ENCODE assay signal across 14 cellular contexts in genomic region chr2:57809230-57809629, GRCh38.
A peak's percentile ranks its signal among the peaks of the same experiment; 100 is the strongest.
DNase-seq lines count a peak whose midpoint lies in the region; ATAC-seq and TF ChIP-seq lines count a peak whose summit lies in the region.
"Had no signal": no experiment of that assay in that cellular context is flagged by ENCODE, and none has a peak within 500 bp of the region (broad histone marks: within the 10 kb centered on the region; RNA-seq: fewer than 3 reads in every experiment).

No MANE protein-coding gene starts in this region.

- H3K36me3 Mint-ChIP-seq in activated CD4-positive, alpha-beta T cell treated with anti-CD3 and anti-CD28 coated beads for 36 hours (ENCODE audit: low read depth): no peaks in the 10 kb centered on the region
- H3K36me3 Mint-ChIP-seq in T-cell: no peaks in the 10 kb centered on the region

- H3K36me3 ChIP-seq in brain microvascular endothelial cell (replicated peaks): no peaks in the 10 kb centered on the region

- H3K27me3 ChIP-seq in brain microvascular endothelial cell (replicated peaks): no peaks in the 10 kb centered on the region

- H3K4me3 ChIP-seq in brain microvascular endothelial cell (ENCODE audit: low read depth, low read length): no peak overlapping the region

- no peaks in the 10 kb centered on the region for H3K4me1 Mint-ChIP-seq in activated CD4-positive, alpha-beta T cell treated with anti-CD3 and anti-CD28 coated beads for 36 hours
- H3K4me1 Mint-ChIP-seq in T-cell: no peaks in the 10 kb centered on the region

- peak; percentile 23 for ATAC-seq in activated CD4-positive, alpha-beta T cell treated with anti-CD3 and anti-CD28 coated beads for 36 hours
- peak; percentile 98 for ATAC-seq in GM21717 (IDR thresholded peaks at IDR 0.05; ENCODE audit: unreplicated experiment)
- ATAC-seq in HG03097 (IDR thresholded peaks at IDR 0.05; ENCODE audit: low FRiP score, unreplicated experiment): peak; percentile 93
- ATAC-seq in activated CD4-positive, CD25-positive, alpha-beta regulatory T cell treated with anti-CD3 and anti-CD28 coated beads, Interleukin-2, amount 50 U/mL, for 24 hours: no peak
- ATAC-seq in T-cell (replicated peaks in 1 of 4): no peak

- H3K4me3 Mint-ChIP-seq in activated CD4-positive, alpha-beta T cell treated with anti-CD3 and anti-CD28 coated beads for 36 hours: no peak overlapping the region
- no peak overlapping the region for H3K4me3 Mint-ChIP-seq in T-cell

- in situ Hi-C loops in brain microvascular endothelial cell (cut with HindIII; ENCODE audit: low pct_ligation_motif_present, low sequenced_read_pairs): no loop called here

- CTCF ChIA-PET in activated CD4-positive, alpha-beta T cell treated with anti-CD3 and anti-CD28 coated beads for 36 hours (lab: Charles Lee): no interaction called here
- CTCF ChIA-PET in T-cell (lab: Charles Lee): no interaction called here

- intact Hi-C loops in activated CD4-positive, alpha-beta T cell treated with anti-CD3 and anti-CD28 coated beads for 36 hours (cut with DNase I, micrococcal nuclease): no loop called here

- TF ChIP-seq CTCF in brain microvascular endothelial cell (IDR thresholded peaks at IDR 0.05; ENCODE audit: low read depth, low read length, missing control alignments): no peak

- POLR2A ChIA-PET in activated CD4-positive, alpha-beta T cell treated with anti-CD3 and anti-CD28 coated beads for 36 hours (lab: Charles Lee): no interaction called here
- POLR2A ChIA-PET in T-cell (lab: Charles Lee): no interaction called here

- no peak overlapping the region for H3K27ac Mint-ChIP-seq in activated CD4-positive, alpha-beta T cell treated with anti-CD3 and anti-CD28 coated beads for 36 hours
- no peak overlapping the region for H3K27ac Mint-ChIP-seq in T-cell

- H3K27ac ChIP-seq in brain microvascular endothelial cell: no peak overlapping the region

- H3K27me3 Mint-ChIP-seq in activated CD4-positive, alpha-beta T cell treated with anti-CD3 and anti-CD28 coated beads for 36 hours: no peaks in the 10 kb centered on the region
- no peaks in the 10 kb centered on the region for H3K27me3 Mint-ChIP-seq in T-cell

- H3K9me3 Mint-ChIP-seq in activated CD4-positive, alpha-beta T cell treated with anti-CD3 and anti-CD28 coated beads for 36 hours (ENCODE audit: low read depth): no peaks in the 10 kb centered on the region
- no peaks in the 10 kb centered on the region for H3K9me3 Mint-ChIP-seq in T-cell

- no peak for DNase-seq in activated CD4-positive, alpha-beta T cell treated with anti-CD3 and anti-CD28 coated beads for 36 hours
- DNase-seq in activated CD4-positive, alpha-beta T cell treated with anti-CD3 and anti-CD28 coated beads, Interleukin-2, amount 50 U/mL, for 1 hour: no peak
- DNase-seq in brain microvascular endothelial cell (no peak), T-cell (no peak), amniotic stem cell (lab: John Stamatoyannopoulos, UW) (no peak)
- DNase-seq: 8988T; Calu3; effector CD8-positive, alpha-beta T cell; NCI-H1694; NK-92 treated with Interleukin-12 subunit alpha and Interleukin-12 subunit beta, amount 100 ng/mL, for 24 hours; nucleus accumbens had no signal

Comparison
In these comparisons a context has a peak if more than half of its experiments do, and no peak if none do; other contexts are left out.
1. ATAC-seq: peak in activated CD4-positive, alpha-beta T cell treated with anti-CD3 and anti-CD28 coated beads for 36 hours (single experiment), GM21717 (single experiment) and HG03097 (single experiment); none in activated CD4-positive, CD25-positive, alpha-beta regulatory T cell treated with anti-CD3 and anti-CD28 coated beads, Interleukin-2, amount 50 U/mL, for 24 hours (0 of 2) and T-cell (0 of 4).